21 cellular contexts compared by ENCODE assay signal in genomic region chr11:59944761-59945160, GRCh38. TPM values are rescaled to one million over a fixed set of nuclear protein-coding genes. Genes with fewer than 3 reads are reported as not detected.
DNase-seq lines count a peak whose midpoint lies in the region; ATAC-seq and TF ChIP-seq lines count a peak whose summit lies in the region.
"Had no signal": no experiment of that assay in that cellular context is flagged by ENCODE, and none has a peak within 500 bp of the region (broad histone marks: within the 10 kb centered on the region; RNA-seq: fewer than 3 reads in every experiment).

No MANE protein-coding gene starts in this region.

- peak; percentile 2 for DNase-seq in NCI-H1694 treated with DMSO at 0.1 percent for 48 hours (lab: John Stamatoyannopoulos, UW)
- DNase-seq in NCI-H1694 (lab: John Stamatoyannopoulos, UW) = no peak
- DNase-seq in NCI-H2171 treated with DMSO at 0.1 percent for 48 hours (lab: John Stamatoyannopoulos, UW) = peak; percentile 14
- DNase-seq in cerebellum (ENCODE audit: low spot score) = peak; percentile 31
- peak; percentile 70 for DNase-seq in superior temporal gyrus (ENCODE audit: extremely low spot score)
- DNase-seq in activated naive CD4-positive, alpha-beta T cell treated with anti-CD3 and anti-CD28 coated beads for 36 hours = no peak
- DNase-seq in H9 = no peak
- DNase-seq: 8988T, AML-193, DMS79 treated with DMSO at 0.1 percent for 48 hours, MM.1S, NCI-H1092, NCI-H2081 treated with DMSO at 0.1 percent for 48 hours, NCI-H510A treated with DMSO at 0.1 percent for 48 hours, NCI-H82, T-helper 1 cell had no signal

- peaks cover 30% of the 10 kb centered on the region for H3K27me3 Mint-ChIP-seq in activated naive CD4-positive, alpha-beta T cell treated with anti-CD3 and anti-CD28 coated beads for 36 hours (ENCODE audit: low read depth)
- H3K27me3 Mint-ChIP-seq in H9 (ENCODE audit: low read depth) = peaks cover 2% of the 10 kb centered on the region

- H2AFZ ChIP-seq in H9 (ENCODE audit: low read length) = no peak overlapping the region

- no peak overlapping the region for H2BK20ac ChIP-seq in H9 (ENCODE audit: low read depth, low read length, poor library complexity, severe bottlenecking)

- no peak overlapping the region for H3K18ac ChIP-seq in H9 (ENCODE audit: insufficient read length, low read depth, low read length)

- no peak for ATAC-seq in GM19328 (IDR thresholded peaks at IDR 0.05; ENCODE audit: unreplicated experiment)
- ATAC-seq: GM12878 had no signal

- no peaks in the 10 kb centered on the region for H3K79me2 ChIP-seq in H9 (ENCODE audit: insufficient read depth, low read length)

- H4K8ac ChIP-seq in H9 (replicated peaks; ENCODE audit: insufficient read length, low read depth, low read length) = no peak overlapping the region

- no peaks in the 10 kb centered on the region for H4K20me1 ChIP-seq in H9 (ENCODE audit: control insufficient read depth, insufficient read depth, insufficient read length)

- H3K27ac ChIP-seq in H9 (ENCODE audit: insufficient read length, low read depth, low read length) = no peak overlapping the region
- H3K27ac ChIP-seq: SJCRH30 had no signal

- no peaks in the 10 kb centered on the region; the same call in 1 of the 2 replicates for H3K4me1 ChIP-seq in H9 (ENCODE audit: insufficient read depth, low read length)

- no peak overlapping the region for H3K4ac ChIP-seq in H9 (ENCODE audit: low read depth, low read length)

- H2BK120ac ChIP-seq in H9 (ENCODE audit: low read depth, low read length, poor library complexity, severe bottlenecking) = no peak overlapping the region

- no CpG with 5 or more reads among the region's 2 CpGs for WGBS in H9 (ENCODE audit: extremely low coverage, insufficient read length, low lambda C conversion rate)

- intact Hi-C loops in activated naive CD4-positive, alpha-beta T cell treated with anti-CD3 and anti-CD28 coated beads for 36 hours (cut with micrococcal nuclease) = no loop called here

- no peak overlapping the region for H3K4me3 Mint-ChIP-seq in activated naive CD4-positive, alpha-beta T cell treated with anti-CD3 and anti-CD28 coated beads for 36 hours
- no peak overlapping the region for H3K4me3 Mint-ChIP-seq in H9

- H4K5ac ChIP-seq in H9 (ENCODE audit: insufficient read length, low read depth, low read length) = no peak overlapping the region

- H3K23ac ChIP-seq in H9 (ENCODE audit: insufficient read length, low read depth, low read length) = no peak overlapping the region

- H3K9me3 Mint-ChIP-seq in activated naive CD4-positive, alpha-beta T cell treated with anti-CD3 and anti-CD28 coated beads for 36 hours = no peaks in the 10 kb centered on the region
- H3K9me3 Mint-ChIP-seq in H9 = peaks cover 4 to 10% of the 10 kb centered on the region in 2 experiments

- H2BK15ac ChIP-seq in H9 (ENCODE audit: low read depth, low read length) = no peak overlapping the region

- H2BK12ac ChIP-seq in H9 (ENCODE audit: insufficient read length, low read depth, low read length) = no peak overlapping the region

- H3K23me2 ChIP-seq in H9 (ENCODE audit: insufficient read length, low read depth, low read length, poor library complexity, severe bottlenecking) = no peaks in the 10 kb centered on the region

- no peaks in the 10 kb centered on the region for H3K4me1 Mint-ChIP-seq in activated naive CD4-positive, alpha-beta T cell treated with anti-CD3 and anti-CD28 coated beads for 36 hours (ENCODE audit: low read depth)
- no peaks in the 10 kb centered on the region for H3K4me1 Mint-ChIP-seq in H9

- H3K36me3 Mint-ChIP-seq in activated naive CD4-positive, alpha-beta T cell treated with anti-CD3 and anti-CD28 coated beads for 36 hours (ENCODE audit: low read depth) = no peaks in the 10 kb centered on the region
- peaks cover 0 to 5% (median 0%) of the 10 kb centered on the region in 3 experiments; a peak in 4 of 7 replicates for H3K36me3 Mint-ChIP-seq in H9 (ENCODE audit: insufficient read depth in 1 of 3, low read depth in 3 of 3)

- no peak overlapping the region for H3K9ac ChIP-seq in H9 (ENCODE audit: extremely low read depth, insufficient read length, low read length)

- H3K27me3 ChIP-seq in H9 (ENCODE audit: insufficient read depth, low read length) = no peaks in the 10 kb centered on the region
- H3K27me3 ChIP-seq: SJCRH30 had no signal

- H2AK5ac ChIP-seq in H9 (ENCODE audit: insufficient read length, low read length) = no peak overlapping the region

- no peak overlapping the region for H2BK5ac ChIP-seq in H9 (ENCODE audit: insufficient read length, low read length)

- H3K27ac Mint-ChIP-seq in activated naive CD4-positive, alpha-beta T cell treated with anti-CD3 and anti-CD28 coated beads for 36 hours = no peak overlapping the region
- H3K27ac Mint-ChIP-seq in H9 = peak overlapping the region in 1 of 3 experiments; percentile 54; a peak in 1 of 7 replicates

- no peak overlapping the region for H3K14ac ChIP-seq in H9 (ENCODE audit: insufficient read depth, low read length)

- no peaks in the 10 kb centered on the region for H3K79me1 ChIP-seq in H9 (ENCODE audit: insufficient read depth, low read depth, low read length, poor library complexity, severe bottlenecking)

- CTCF ChIA-PET in activated naive CD4-positive, alpha-beta T cell treated with anti-CD3 and anti-CD28 coated beads for 36 hours (lab: Charles Lee) = no interaction called here

- no peaks in the 10 kb centered on the region for H3K9me3 ChIP-seq in H9 (ENCODE audit: control insufficient read depth, low read depth, low read length)
- H3K9me3 ChIP-seq: SJCRH30 had no signal

- H3K56ac ChIP-seq in H9 (ENCODE audit: insufficient read length, low read depth, low read length) = no peak overlapping the region

- no peak overlapping the region for H4K91ac ChIP-seq in H9 (ENCODE audit: insufficient read length, low read depth, low read length)

- H3K4me2 ChIP-seq in H9 (ENCODE audit: insufficient read depth, insufficient read length, low read length) = no peak overlapping the region

- no peak for TF ChIP-seq CTCF in H9 (conservative IDR thresholded peaks at IDR 0.05)

- H3T11ph ChIP-seq in H9 (ENCODE audit: low read length) = no peak overlapping the region

RNA-seq across cellular contexts. Expression of gene OOSP1, which starts 6.5 kb away (rescaled TPM):
- total RNA-seq in cerebellum (not detected), H9 (2021) (not detected in 2 replicates)
- not detected for total RNA-seq in activated naive CD4-positive, alpha-beta T cell treated with anti-CD3 and anti-CD28 coated beads for 36 hours
- total RNA-seq: GM12878, H1, LHCN-M2, SJCRH30 had no signal

RNA-seq across cellular contexts. Expression of gene OOSP4A, which starts 19.1 kb away (rescaled TPM):
- total RNA-seq in cerebellum (not detected), H9 (2021) (not detected in 2 replicates)
- not detected for total RNA-seq in activated naive CD4-positive, alpha-beta T cell treated with anti-CD3 and anti-CD28 coated beads for 36 hours
- total RNA-seq: GM12878, H1, LHCN-M2, SJCRH30 had no signal

Comparison
In these comparisons a context has a peak if more than half of its experiments do, and no peak if none do; other contexts are left out.
1. DNase-seq: peak in NCI-H1694 treated with DMSO at 0.1 percent for 48 hours (single experiment), NCI-H2171 treated with DMSO at 0.1 percent for 48 hours (single experiment), cerebellum (single experiment) and superior temporal gyrus (single experiment); none in NCI-H1694 (single experiment), activated naive CD4-positive, alpha-beta T cell treated with anti-CD3 and anti-CD28 coated beads for 36 hours (single experiment) and H9 (single experiment).